ENCODE assay signal across 10 cellular contexts in genomic region chr14:53715390-53715730, GRCh38.
DNase-seq lines count a peak whose midpoint lies in the region; ATAC-seq and TF ChIP-seq lines count a peak whose summit lies in the region.
"Had no signal": no experiment of that assay in that cellular context is flagged by ENCODE, and none has a peak within 500 bp of the region (broad histone marks: within the 10 kb centered on the region; RNA-seq: fewer than 3 reads in every experiment).

No MANE protein-coding gene starts in this region.

- TF ChIP-seq CTCF in body of pancreas (IDR thresholded peaks at IDR 0.05) = no peak
- TF ChIP-seq CTCF in left ventricle myocardium inferior (IDR thresholded peaks at IDR 0.05; ENCODE audit: borderline replicate concordance) = no peak
- TF ChIP-seq CTCF in Caco-2 (IDR thresholded peaks at IDR 0.05; ENCODE audit: insufficient read depth in 1 of 2, low read depth in 1 of 2, low read length in 1 of 2, severe bottlenecking in 1 of 2, unreplicated experiment in 1 of 2) = no peak

- no peak overlapping the region for H3K4me3 Mint-ChIP-seq in Caco-2 (ENCODE audit: unreplicated experiment)
- H3K4me3 Mint-ChIP-seq: activated naive CD8-positive, alpha-beta T cell treated with anti-CD3 and anti-CD28 coated beads, Interleukin-2, amount 10 ng/mL, durations not matched to agents 7 days and 5 days had no signal

- H3K4me1 ChIP-seq in body of pancreas (peaks cover 5% of the 10 kb centered on the region), left ventricle myocardium inferior (peaks cover 40% of the 10 kb centered on the region), Caco-2 (no peaks in the 10 kb centered on the region)

- H3K27me3 ChIP-seq in body of pancreas (no peaks in the 10 kb centered on the region), left ventricle myocardium inferior (ENCODE audit: low read depth) (no peaks in the 10 kb centered on the region), Caco-2 (replicated peaks; ENCODE audit: control insufficient read depth, insufficient read depth, low read length) (no peaks in the 10 kb centered on the region)

- H3K36me3 ChIP-seq in body of pancreas (replicated peaks in 1 of 2; ENCODE audit: insufficient read depth in 1 of 2, low read depth in 2 of 2) (no peaks in the 10 kb centered on the region), left ventricle myocardium inferior (no peaks in the 10 kb centered on the region), Caco-2 (ENCODE audit: control insufficient read depth, insufficient read depth, low read length) (no peaks in the 10 kb centered on the region)

- peak; percentile 66 for ATAC-seq in body of pancreas
- ATAC-seq in sciatic nerve = peak; percentile 78
- no peak for ATAC-seq in GM18907 (IDR thresholded peaks at IDR 0.05; ENCODE audit: unreplicated experiment)

- intact Hi-C loops in body of pancreas (cut with DNase I) = no loop called here
- intact Hi-C loops in left ventricle myocardium inferior (cut with micrococcal nuclease) = no loop called here
- intact Hi-C loops in sciatic nerve (cut with DNase I) = loop anchor here (5.0 kb wide), 1 partner anchor 153 kb away; no protein-coding TSS in a partner anchor
- intact Hi-C loops in Caco-2 (cut with micrococcal nuclease; ENCODE audit: unreplicated experiment) = no loop called here

- CTCF ChIA-PET in Caco-2 (lab: Charles Lee) = no interaction called here

- no peak for TF ChIP-seq POLR2A in body of pancreas (IDR thresholded peaks at IDR 0.05)

- H3K27ac Mint-ChIP-seq in Caco-2 (ENCODE audit: unreplicated experiment) = no peak overlapping the region
- H3K27ac Mint-ChIP-seq: activated naive CD8-positive, alpha-beta T cell treated with anti-CD3 and anti-CD28 coated beads, Interleukin-2, amount 10 ng/mL, durations not matched to agents 7 days and 5 days had no signal

- peak; percentile 18 for DNase-seq in GM04503 (ENCODE audit: low read depth)
- DNase-seq in body of pancreas = peak in 1 of 4 donors; percentile 7
- DNase-seq in left ventricle myocardium inferior = no peak
- no peak for DNase-seq in sciatic nerve (ENCODE audit: low spot score)
- no peak for DNase-seq in activated CD8-positive, alpha-beta memory T cell treated with anti-CD3 and anti-CD28 coated beads for 24 hours
- no peak for DNase-seq in NCI-H1694 treated with DMSO at 0.1 percent for 48 hours (lab: John Stamatoyannopoulos, UW)
- DNase-seq in Caco-2 = no peak
- DNase-seq: activated naive CD8-positive, alpha-beta T cell treated with anti-CD3 and anti-CD28 coated beads, Interleukin-2, amount 10 ng/mL, durations not matched to agents 7 days and 5 days; DMS 273 treated with DMSO at 0.1 percent for 48 hours had no signal

- H3K9me3 Mint-ChIP-seq in Caco-2 (ENCODE audit: unreplicated experiment) = no peaks in the 10 kb centered on the region

- peaks cover 21% of the 10 kb centered on the region for H3K36me3 Mint-ChIP-seq in Caco-2 (ENCODE audit: insufficient read depth, unreplicated experiment)
- H3K36me3 Mint-ChIP-seq: activated naive CD8-positive, alpha-beta T cell treated with anti-CD3 and anti-CD28 coated beads, Interleukin-2, amount 10 ng/mL, durations not matched to agents 7 days and 5 days had no signal

- H3K4me3 ChIP-seq in body of pancreas (no peak overlapping the region), left ventricle myocardium inferior (peak overlapping the region; percentile 44), Caco-2 (ENCODE audit: low read depth, low read length) (no peak overlapping the region)

- H3K4me1 Mint-ChIP-seq in Caco-2 (ENCODE audit: low read depth, unreplicated experiment) = no peaks in the 10 kb centered on the region
- H3K4me1 Mint-ChIP-seq: activated naive CD8-positive, alpha-beta T cell treated with anti-CD3 and anti-CD28 coated beads, Interleukin-2, amount 10 ng/mL, durations not matched to agents 7 days and 5 days had no signal

- H3K27ac ChIP-seq in body of pancreas = peak overlapping the region in 2 of 4 donors; percentile 39 to 57
- H3K27ac ChIP-seq in left ventricle myocardium inferior (replicated peaks) = peak overlapping the region; percentile 73

- H3K9me3 ChIP-seq in body of pancreas (no peaks in the 10 kb centered on the region), left ventricle myocardium inferior (replicated peaks) (peaks cover 5% of the 10 kb centered on the region), Caco-2 (no peaks in the 10 kb centered on the region)

- POLR2A ChIA-PET in Caco-2 (lab: Charles Lee) = no interaction called here

- H3K27me3 Mint-ChIP-seq in Caco-2 (ENCODE audit: insufficient read depth, unreplicated experiment) = no peaks in the 10 kb centered on the region
- H3K27me3 Mint-ChIP-seq: activated naive CD8-positive, alpha-beta T cell treated with anti-CD3 and anti-CD28 coated beads, Interleukin-2, amount 10 ng/mL, durations not matched to agents 7 days and 5 days had no signal

- 20 to 50% methylated on average over 1 of the region's 1 CpG for WGBS in body of pancreas, 2 donors

- BruUV-seq in Caco-2 (replicated peaks; lab: Mats Ljungman, UMichigan) = no TSS peak
